Comparison of ENCODE assay signal across 1 cellular context in the genomic region with DNA sequence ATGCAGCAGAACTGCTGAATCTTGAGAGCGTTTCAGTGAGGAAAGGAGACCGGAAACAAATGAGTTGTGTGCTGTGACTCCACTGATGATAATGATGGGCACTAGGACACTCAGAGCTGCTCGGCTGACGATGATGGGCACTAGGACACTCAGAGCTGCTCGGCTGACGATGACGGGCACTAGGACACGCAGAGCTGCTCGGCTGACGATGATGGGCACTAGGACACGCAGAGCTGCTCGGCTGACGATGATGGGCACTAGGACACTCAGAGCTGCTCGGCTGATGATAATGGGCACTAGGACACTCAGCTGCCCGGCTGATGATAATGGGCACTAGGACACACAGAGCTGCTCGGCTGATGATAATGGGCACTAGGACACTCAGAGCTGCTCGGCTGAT. TPM values are rescaled to one million over a fixed set of nuclear protein-coding genes. Genes with fewer than 3 reads are reported as not detected.
"Had no signal": no experiment of that assay in that cellular context is flagged by ENCODE, and none has a peak within 500 bp of the region (broad histone marks: within the 10 kb centered on the region; RNA-seq: fewer than 3 reads in every experiment).

No MANE protein-coding gene starts in this region.

RNA-seq across cellular contexts. Expression of a gene that starts 31.3 kb away (rescaled TPM):
- total RNA-seq: OCI-LY7 had no signal
